ENCODE assay signal across 8 cellular contexts in the genomic region with DNA sequence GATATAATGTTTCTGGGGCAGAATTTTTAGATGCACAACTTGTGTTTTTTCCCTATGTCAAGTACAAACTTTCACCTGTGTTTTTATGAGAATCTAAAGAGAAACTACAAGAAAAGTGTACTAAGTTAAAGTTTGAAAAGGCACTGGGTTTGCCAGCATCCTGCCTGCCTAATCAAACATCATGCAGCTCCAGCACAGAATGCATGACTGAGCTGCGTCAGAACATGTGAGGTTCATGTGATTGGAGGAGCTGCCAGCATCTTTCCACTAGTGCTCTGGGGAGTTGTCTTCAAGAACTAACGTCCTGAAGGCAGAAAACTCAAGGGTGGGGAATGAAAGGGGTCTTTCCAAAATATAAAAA. TPM values are rescaled to one million over a fixed set of nuclear protein-coding genes. Genes with fewer than 3 reads are reported as not detected.
DNase-seq lines count a peak whose midpoint lies in the region; ATAC-seq and FAIRE-seq lines count a peak whose summit lies in the region.

No MANE protein-coding gene starts in this region.

- H3K27ac ChIP-seq in right cardiac atrium (ENCODE audit: low read length) = no peak overlapping the region

- H3K4me1 ChIP-seq in right cardiac atrium (ENCODE audit: control insufficient read depth, insufficient read depth, low read length) = peaks cover 4% of the 10 kb centered on the region

- WGBS in right cardiac atrium = 20% methylated on average over 2 of the region's 2 CpGs

- no peak overlapping the region for H3K4me3 ChIP-seq in right cardiac atrium (ENCODE audit: low read length)

- ATAC-seq in GM19023 (IDR thresholded peaks at IDR 0.05; ENCODE audit: unreplicated experiment) (peak; percentile 54), HG03103 (IDR thresholded peaks at IDR 0.05; ENCODE audit: low read depth, unreplicated experiment) (peak; percentile 62), right cardiac atrium (peak; percentile 80 to 84)
- ATAC-seq in activated CD8-positive, alpha-beta T cell treated with anti-CD3 and anti-CD28 coated beads, Interleukin-2, amount 10 ng/mL, durations not matched to agents 7 days and 5 days = peak; percentile 74

- DNase-seq in ACHN = peak; percentile 68
- DNase-seq in activated CD8-positive, alpha-beta T cell treated with anti-CD3 and anti-CD28 coated beads, Interleukin-2, amount 10 ng/mL, durations not matched to agents 7 days and 5 days = peak; percentile 50
- DNase-seq in right cardiac atrium = peak in 2 of 3 donors; percentile 43 to 81
- no peak for DNase-seq in SW 1271 (lab: John Stamatoyannopoulos, UW)
- DNase-seq in occipital lobe (lab: John Stamatoyannopoulos, UW) = no peak
- no peak for DNase-seq in frontal cortex (ENCODE audit: low spot score in 2 of 2)

- H3K4me3 Mint-ChIP-seq in activated CD8-positive, alpha-beta T cell treated with anti-CD3 and anti-CD28 coated beads, Interleukin-2, amount 10 ng/mL, durations not matched to agents 7 days and 5 days = no peak overlapping the region

- no peak overlapping the region for H3K27ac Mint-ChIP-seq in activated CD8-positive, alpha-beta T cell treated with anti-CD3 and anti-CD28 coated beads, Interleukin-2, amount 10 ng/mL, durations not matched to agents 7 days and 5 days

- in situ Hi-C loops in ACHN (cut with HindIII; ENCODE audit: low pct_ligation_motif_present, low pct_unique_long_range_greater_than_20kb, low sequenced_read_pairs) = no loop called here

- FAIRE-seq in frontal cortex (lab: Jason Lieb, UNC) = no peak

- no peaks in the 10 kb centered on the region for H3K27me3 ChIP-seq in right cardiac atrium (ENCODE audit: control insufficient read depth, insufficient read depth)

- POLR2A ChIA-PET in activated CD8-positive, alpha-beta T cell treated with anti-CD3 and anti-CD28 coated beads, Interleukin-2, amount 10 ng/mL, durations not matched to agents 7 days and 5 days (lab: Charles Lee) = interaction anchor here (0.7 to 1.2 kb wide), 3 partner anchors 25 to 133 kb away, joined by 3 to 5 read pairs (median 3); a partner anchor contains a TSS

- intact Hi-C loops in right cardiac atrium (cut with DNase I) = loop anchor here in 1 of 4 donors (10.0 kb wide), 1 partner anchor 78 kb away; no protein-coding TSS in a partner anchor

- H3K9me3 ChIP-seq in right cardiac atrium (ENCODE audit: control insufficient read depth, low read length) = no peaks in the 10 kb centered on the region

- H3K36me3 Mint-ChIP-seq in activated CD8-positive, alpha-beta T cell treated with anti-CD3 and anti-CD28 coated beads, Interleukin-2, amount 10 ng/mL, durations not matched to agents 7 days and 5 days (ENCODE audit: low read depth) = peaks cover 2% of the 10 kb centered on the region

- H3K27me3 Mint-ChIP-seq in activated CD8-positive, alpha-beta T cell treated with anti-CD3 and anti-CD28 coated beads, Interleukin-2, amount 10 ng/mL, durations not matched to agents 7 days and 5 days (ENCODE audit: low read depth) = no peaks in the 10 kb centered on the region

- peaks cover 40% of the 10 kb centered on the region for H3K4me1 Mint-ChIP-seq in activated CD8-positive, alpha-beta T cell treated with anti-CD3 and anti-CD28 coated beads, Interleukin-2, amount 10 ng/mL, durations not matched to agents 7 days and 5 days (ENCODE audit: low read depth)

- CTCF ChIA-PET in activated CD8-positive, alpha-beta T cell treated with anti-CD3 and anti-CD28 coated beads, Interleukin-2, amount 10 ng/mL, durations not matched to agents 7 days and 5 days (lab: Charles Lee) = interaction anchor here (0.7 to 2.9 kb wide), 8 partner anchors 16 to 210 kb away, joined by 3 to 31 read pairs (median 6); a partner anchor contains a TSS

- peaks cover 3% of the 10 kb centered on the region for H3K9me3 Mint-ChIP-seq in activated CD8-positive, alpha-beta T cell treated with anti-CD3 and anti-CD28 coated beads, Interleukin-2, amount 10 ng/mL, durations not matched to agents 7 days and 5 days (ENCODE audit: insufficient read depth)

RNA-seq across cellular contexts. Expression of a gene that starts 46.1 kb away (rescaled TPM):
- 10 to 100 TPM; 16.7 to 17.8 TPM for total RNA-seq in activated CD8-positive, alpha-beta T cell treated with anti-CD3 and anti-CD28 coated beads, Interleukin-2, amount 10 ng/mL, durations not matched to agents 7 days and 5 days
- total RNA-seq in right cardiac atrium (10 to 100 TPM in 3 of 4 donors, 1 to 10 TPM in 1; 10.0 to 11.7 (median 11.4) TPM), occipital lobe (33.4 TPM), frontal cortex (23.6 TPM)
- 3.2 TPM for polyA plus RNA-seq in right cardiac atrium

Comparison
In these comparisons a context has a peak if more than half of its experiments do, and no peak if none do; other contexts are left out.
1. DNase-seq: peak in ACHN (single experiment), activated CD8-positive, alpha-beta T cell treated with anti-CD3 and anti-CD28 coated beads, Interleukin-2, amount 10 ng/mL, durations not matched to agents 7 days and 5 days (single experiment) and right cardiac atrium (2 of 3); none in SW 1271 (0 of 2), occipital lobe (single experiment) and frontal cortex (0 of 2).
2. Peak in every context shown above with its lines, with median percentiles within 50 percentile points of each other: ATAC-seq.